Comparison of ENCODE assay signal across 20 cellular contexts in genomic region chr2:160418398-160418765, GRCh38.
DNase-seq lines count a peak whose midpoint lies in the region; ATAC-seq, FAIRE-seq and TF ChIP-seq lines count a peak whose summit lies in the region.
"Had no signal": no experiment of that assay in that cellular context is flagged by ENCODE, and none has a peak within 500 bp of the region (broad histone marks: within the 10 kb centered on the region; RNA-seq: fewer than 3 reads in every experiment).

No MANE protein-coding gene starts in this region.

- TF ChIP-seq CTCF in activated CD8-positive, alpha-beta T cell treated with anti-CD3 and anti-CD28 coated beads for 36 hours (IDR thresholded peaks at IDR 0.05), result no peak
- no peak for TF ChIP-seq CTCF in IMR-90 (conservative IDR thresholded peaks at IDR 0.05; ENCODE audit: low read depth, low read length)
- TF ChIP-seq CTCF in bronchial epithelial cell (IDR thresholded peaks at IDR 0.05; ENCODE audit: insufficient read depth, low read length, severe bottlenecking), result no peak
- TF ChIP-seq CTCF in osteoblast (IDR thresholded peaks at IDR 0.05; ENCODE audit: extremely low read depth, low read depth, low read length), result no peak
- no peak for TF ChIP-seq CTCF in psoas muscle (IDR thresholded peaks at IDR 0.05)

- H3K27ac ChIP-seq in IMR-90 (ENCODE audit: insufficient read depth, low read length), result peak overlapping the region; percentile 50; the same call in 1 of the 2 replicates
- peak overlapping the region; percentile 92 for H3K27ac ChIP-seq in osteoblast (ENCODE audit: low read depth, low read length)
- H3K27ac ChIP-seq in psoas muscle, result no peak overlapping the region
- H3K27ac ChIP-seq: upper lobe of right lung, WERI-Rb-1 had no signal

- H4K20me1 ChIP-seq in IMR-90 (ENCODE audit: insufficient read depth, low read length), result peaks cover 8% of the 10 kb centered on the region; the same call in 1 of the 2 replicates
- no peaks in the 10 kb centered on the region for H4K20me1 ChIP-seq in osteoblast (ENCODE audit: insufficient read depth, low read length)

- H3K4me2 ChIP-seq in IMR-90 (ENCODE audit: low read depth, low read length), result peak overlapping the region; percentile 81
- H3K4me2 ChIP-seq in osteoblast (ENCODE audit: insufficient read depth, low read length), result peak overlapping the region; percentile 57

- H2AK9ac ChIP-seq in IMR-90 (replicated peaks; ENCODE audit: low read depth, low read length, poor library complexity), result no peak overlapping the region

- H3K23ac ChIP-seq in IMR-90 (ENCODE audit: low read depth, low read length), result no peak overlapping the region

- H3K9ac ChIP-seq in IMR-90 (ENCODE audit: low read depth, low read length), result no peak overlapping the region

- no peak overlapping the region for H2BK120ac ChIP-seq in IMR-90 (ENCODE audit: low read depth, low read length)

- 0 out of 2 replicates have a peak overlapping the region, but pooled peaks have one; percentile 61 for H4K91ac ChIP-seq in IMR-90 (ENCODE audit: insufficient read depth, low read depth, low read length)

- no CpG with 5 or more reads among the region's 1 CpG for WGBS in IMR-90 (ENCODE audit: extremely low coverage in 2 of 2, insufficient read length in 1 of 2), 2 experiments
- WGBS in psoas muscle, 3 donors, result 40 to 65% (median 40%) methylated on average over 1 of the region's 1 CpG

- H3K4me3 ChIP-seq in IMR-90 (ENCODE audit: insufficient read depth, low read depth, low read length) (no peak overlapping the region), bronchial epithelial cell (ENCODE audit: low read depth, low read length) (no peak overlapping the region), osteoblast (ENCODE audit: insufficient read depth, low read length) (no peak overlapping the region), psoas muscle (no peak overlapping the region)
- H3K4me3 ChIP-seq: upper lobe of right lung had no signal

- H2BK20ac ChIP-seq in IMR-90 (ENCODE audit: low read depth, low read length), result no peak overlapping the region

- H3K4ac ChIP-seq in IMR-90 (ENCODE audit: low read depth, low read length), result no peak overlapping the region

- peak overlapping the region; percentile 88; the same call in 1 of the 2 replicates for H3K18ac ChIP-seq in IMR-90 (ENCODE audit: low read depth, low read length)

- H4K5ac ChIP-seq in IMR-90 (ENCODE audit: low read depth, low read length), result peak overlapping the region; percentile 64; the same call in 1 of the 2 replicates

- BruUV-seq in IMR-90 (replicated peaks; lab: Mats Ljungman, UMichigan), result no TSS peak

- H3K27ac Mint-ChIP-seq in activated CD8-positive, alpha-beta T cell treated with anti-CD3 and anti-CD28 coated beads for 36 hours, result peak overlapping the region; percentile 57
- H3K27ac Mint-ChIP-seq in activated CD8-positive, alpha-beta T cell treated with anti-CD3 and anti-CD28 coated beads, Interleukin-2, amount 10 ng/mL, durations not matched to agents 7 days and 5 days, result no peak overlapping the region
- H3K27ac Mint-ChIP-seq: dendritic cell treated with granulocyte-macrophage colony-stimulating factor and Interleukin-4, amounts not matched to agents 40 ng/mL and 50 ng/mL, for 4 days; stimulated activated naive B cell treated with anti-CD40 and anti-IgM and Interleukin-4, amounts not matched to agents 10 μg/mL and 1 μg/mL and 100 μg/mL, for 72 hours had no signal

- peaks cover 14% of the 10 kb centered on the region for H3K4me1 ChIP-seq in IMR-90 (ENCODE audit: control insufficient read depth, insufficient read depth, low read length)
- H3K4me1 ChIP-seq in osteoblast (ENCODE audit: insufficient read depth, low read length), result peaks cover 53% of the 10 kb centered on the region
- peaks cover 29% of the 10 kb centered on the region for H3K4me1 ChIP-seq in psoas muscle

- peaks cover 15 to 50% of the 10 kb centered on the region in 2 experiments for H3K79me1 ChIP-seq in IMR-90 (ENCODE audit: low read depth in 1 of 2, low read length in 2 of 2)

- CTCF ChIA-PET in activated CD8-positive, alpha-beta T cell treated with anti-CD3 and anti-CD28 coated beads for 36 hours (lab: Charles Lee), result interaction anchor here (1.2 to 2.6 kb wide), 2 partner anchors 10 to 11 kb away, joined by 3 to 13 read pairs; no protein-coding TSS in a partner anchor
- CTCF ChIA-PET in activated CD8-positive, alpha-beta T cell treated with anti-CD3 and anti-CD28 coated beads, Interleukin-2, amount 10 ng/mL, durations not matched to agents 7 days and 5 days (lab: Charles Lee), result no interaction called here
- CTCF ChIA-PET in IMR-90 (lab: Yijun Ruan, JAX), result no interaction called here

- no peak overlapping the region for H3K4me3 Mint-ChIP-seq in activated CD8-positive, alpha-beta T cell treated with anti-CD3 and anti-CD28 coated beads for 36 hours
- H3K4me3 Mint-ChIP-seq in activated CD8-positive, alpha-beta T cell treated with anti-CD3 and anti-CD28 coated beads, Interleukin-2, amount 10 ng/mL, durations not matched to agents 7 days and 5 days, result no peak overlapping the region
- H3K4me3 Mint-ChIP-seq: brain; dendritic cell treated with granulocyte-macrophage colony-stimulating factor and Interleukin-4, amounts not matched to agents 40 ng/mL and 50 ng/mL, for 4 days; stimulated activated naive B cell treated with anti-CD40 and anti-IgM and Interleukin-4, amounts not matched to agents 10 μg/mL and 1 μg/mL and 100 μg/mL, for 72 hours had no signal

- H4K8ac ChIP-seq in IMR-90 (ENCODE audit: low read depth in 2 of 2, low read length in 2 of 2), result peak overlapping the region in 1 of 2 experiments; percentile 38; a peak in 2 of 4 replicates

- POLR2A ChIA-PET in activated CD8-positive, alpha-beta T cell treated with anti-CD3 and anti-CD28 coated beads for 36 hours (lab: Charles Lee), result interaction anchor here (1.2 to 4.3 kb wide), 2 partner anchors 11 to 69 kb away, joined by 3 to 18 read pairs; no protein-coding TSS in a partner anchor
- POLR2A ChIA-PET in activated CD8-positive, alpha-beta T cell treated with anti-CD3 and anti-CD28 coated beads, Interleukin-2, amount 10 ng/mL, durations not matched to agents 7 days and 5 days (lab: Charles Lee), result no interaction called here
- POLR2A ChIA-PET in IMR-90 (lab: Charles Lee; ENCODE audit: unreplicated experiment), result no interaction called here

- no peak for DNase-seq in activated CD8-positive, alpha-beta T cell treated with anti-CD3 and anti-CD28 coated beads for 36 hours
- no peak for DNase-seq in activated CD8-positive, alpha-beta T cell treated with anti-CD3 and anti-CD28 coated beads, Interleukin-2, amount 10 ng/mL, durations not matched to agents 7 days and 5 days
- DNase-seq in IMR-90 (no peak), bronchial epithelial cell (ENCODE audit: low read depth) (peak; percentile 73), osteoblast (ENCODE audit: insufficient read length, low spot score, missing footprints) (no peak), psoas muscle (no peak)
- DNase-seq in stimulated activated naive CD4-positive, alpha-beta T cell (lab: John Stamatoyannopoulos, UW), result no peak
- DNase-seq: activated gamma-delta T cell; erythroblast; NCI-H187; NCI-H446 treated with DMSO at 0.1 percent for 48 hours; stimulated activated naive B cell treated with anti-CD40 and anti-IgM and Interleukin-4, amounts not matched to agents 10 μg/mL and 1 μg/mL and 100 μg/mL, for 72 hours; T-helper 1 cell; upper lobe of right lung; WERI-Rb-1 had no signal

- no peak overlapping the region for H3K14ac ChIP-seq in IMR-90 (replicated peaks; ENCODE audit: low read depth, low read length)

- H3K56ac ChIP-seq in IMR-90 (ENCODE audit: extremely low read depth, insufficient read depth, low read length), result no peak overlapping the region

- no peak for FAIRE-seq in bronchial epithelial cell (lab: Jason Lieb, UNC)

- H3K36me3 Mint-ChIP-seq in activated CD8-positive, alpha-beta T cell treated with anti-CD3 and anti-CD28 coated beads for 36 hours (ENCODE audit: low read depth), result peaks cover 4% of the 10 kb centered on the region
- H3K36me3 Mint-ChIP-seq in activated CD8-positive, alpha-beta T cell treated with anti-CD3 and anti-CD28 coated beads, Interleukin-2, amount 10 ng/mL, durations not matched to agents 7 days and 5 days (ENCODE audit: low read depth), result peaks cover 40% of the 10 kb centered on the region
- H3K36me3 Mint-ChIP-seq: brain; stimulated activated naive B cell treated with anti-CD40 and anti-IgM and Interleukin-4, amounts not matched to agents 10 μg/mL and 1 μg/mL and 100 μg/mL, for 72 hours had no signal

- H3K27me3 ChIP-seq in IMR-90 (ENCODE audit: control insufficient read depth, insufficient read depth, low read length) (no peaks in the 10 kb centered on the region), bronchial epithelial cell (ENCODE audit: control insufficient read depth, insufficient read depth, low read length) (no peaks in the 10 kb centered on the region), osteoblast (ENCODE audit: insufficient read depth, low read length) (no peaks in the 10 kb centered on the region), psoas muscle (ENCODE audit: insufficient read depth in 3 of 3, low read length in 2 of 3) (no peaks in the 10 kb centered on the region)
- H3K27me3 ChIP-seq: upper lobe of right lung had no signal

- peaks cover 35% of the 10 kb centered on the region for H3K79me2 ChIP-seq in osteoblast (ENCODE audit: insufficient read depth, low read length)

- H2BK5ac ChIP-seq in IMR-90 (ENCODE audit: low read depth, low read length, poor library complexity, severe bottlenecking), result peak overlapping the region; percentile 33

- in situ Hi-C loops in IMR-90 (cut with MboI; ENCODE audit: low sequenced_read_pairs), result loop anchor here (10.0 kb wide), 1 partner anchor 546 kb away; no protein-coding TSS in a partner anchor

- H3K36me3 ChIP-seq in IMR-90 (ENCODE audit: control insufficient read depth, insufficient read depth, low read length) (no peaks in the 10 kb centered on the region), bronchial epithelial cell (ENCODE audit: control insufficient read depth, insufficient read depth, low read length) (no peaks in the 10 kb centered on the region), osteoblast (ENCODE audit: insufficient read depth, low read length) (no peaks in the 10 kb centered on the region), psoas muscle (ENCODE audit: insufficient read depth in 1 of 2, low read depth in 1 of 2) (no peaks in the 10 kb centered on the region)
- H3K36me3 ChIP-seq: upper lobe of right lung, WERI-Rb-1 had no signal

- no peak for ATAC-seq in activated CD8-positive, alpha-beta T cell treated with anti-CD3 and anti-CD28 coated beads for 36 hours
- ATAC-seq in activated CD8-positive, alpha-beta T cell treated with anti-CD3 and anti-CD28 coated beads, Interleukin-2, amount 10 ng/mL, durations not matched to agents 7 days and 5 days, result no peak
- no peak for ATAC-seq in IMR-90 (ENCODE audit: low read depth)
- no peak for ATAC-seq in psoas muscle
- ATAC-seq in HG02678 (IDR thresholded peaks at IDR 0.05; ENCODE audit: unreplicated experiment), result no peak
- ATAC-seq: left lobe of liver, Right ventricle myocardium inferior, upper lobe of right lung had no signal

- no peak overlapping the region for H2AFZ ChIP-seq in IMR-90 (replicated peaks; ENCODE audit: low read length, poor library complexity)
- H2AFZ ChIP-seq in osteoblast (ENCODE audit: low read length), result no peak overlapping the region

- H3K9me3 ChIP-seq in IMR-90 (ENCODE audit: control insufficient read depth, insufficient read depth, low read length) (no peaks in the 10 kb centered on the region), osteoblast (ENCODE audit: low read depth, low read length) (no peaks in the 10 kb centered on the region), psoas muscle (no peaks in the 10 kb centered on the region)
- H3K9me3 ChIP-seq: upper lobe of right lung had no signal

- TF ChIP-seq POLR2A in IMR-90 (IDR thresholded peaks at IDR 0.05; ENCODE audit: low read depth, low read length), result no peak

- H2BK15ac ChIP-seq in IMR-90 (ENCODE audit: low read depth, low read length), result no peak overlapping the region; the same call in 2 of the 3 replicates

- peaks cover 4% of the 10 kb centered on the region for H3K9me3 Mint-ChIP-seq in activated CD8-positive, alpha-beta T cell treated with anti-CD3 and anti-CD28 coated beads for 36 hours
- no peaks in the 10 kb centered on the region for H3K9me3 Mint-ChIP-seq in activated CD8-positive, alpha-beta T cell treated with anti-CD3 and anti-CD28 coated beads, Interleukin-2, amount 10 ng/mL, durations not matched to agents 7 days and 5 days (ENCODE audit: insufficient read depth)
- H3K9me3 Mint-ChIP-seq: brain; dendritic cell treated with granulocyte-macrophage colony-stimulating factor and Interleukin-4, amounts not matched to agents 40 ng/mL and 50 ng/mL, for 4 days; stimulated activated naive B cell treated with anti-CD40 and anti-IgM and Interleukin-4, amounts not matched to agents 10 μg/mL and 1 μg/mL and 100 μg/mL, for 72 hours had no signal

- peaks cover 9% of the 10 kb centered on the region for H3K9me1 ChIP-seq in IMR-90 (ENCODE audit: insufficient read depth, low read length)

- H2AK5ac ChIP-seq in IMR-90 (ENCODE audit: low read depth, low read length), result no peak overlapping the region; the same call in 1 of the 2 replicates

- intact Hi-C loops in activated CD8-positive, alpha-beta T cell treated with anti-CD3 and anti-CD28 coated beads for 36 hours (cut with micrococcal nuclease), result no loop called here
- intact Hi-C loops in IMR-90 (cut with micrococcal nuclease) (no loop called here), psoas muscle (cut with DNase I) (no loop called here)

- peaks cover 68% of the 10 kb centered on the region for H3K4me1 Mint-ChIP-seq in activated CD8-positive, alpha-beta T cell treated with anti-CD3 and anti-CD28 coated beads for 36 hours (ENCODE audit: low read depth)
- H3K4me1 Mint-ChIP-seq in activated CD8-positive, alpha-beta T cell treated with anti-CD3 and anti-CD28 coated beads, Interleukin-2, amount 10 ng/mL, durations not matched to agents 7 days and 5 days (ENCODE audit: low read depth), result peaks cover 66% of the 10 kb centered on the region

- dilution Hi-C loops in IMR-90 (cut with HindIII; ENCODE audit: low sequenced_read_pairs, unreplicated experiment), result no loop called here

- no peak for TF ChIP-seq RAD21 in IMR-90 (IDR thresholded peaks at IDR 0.05; ENCODE audit: low read length)

- no peaks in the 10 kb centered on the region for H3K27me3 Mint-ChIP-seq in activated CD8-positive, alpha-beta T cell treated with anti-CD3 and anti-CD28 coated beads for 36 hours
- no peaks in the 10 kb centered on the region for H3K27me3 Mint-ChIP-seq in activated CD8-positive, alpha-beta T cell treated with anti-CD3 and anti-CD28 coated beads, Interleukin-2, amount 10 ng/mL, durations not matched to agents 7 days and 5 days (ENCODE audit: low read depth)
- H3K27me3 Mint-ChIP-seq: dendritic cell treated with granulocyte-macrophage colony-stimulating factor and Interleukin-4, amounts not matched to agents 40 ng/mL and 50 ng/mL, for 4 days had no signal
